9 cellular contexts compared by ENCODE assay signal in genomic region chr15:36810656-36811449, GRCh38.
DNase-seq lines count a peak whose midpoint lies in the region; ATAC-seq and TF ChIP-seq lines count a peak whose summit lies in the region.
"Had no signal": no experiment of that assay in that cellular context is flagged by ENCODE, and none has a peak within 500 bp of the region (broad histone marks: within the 10 kb centered on the region; RNA-seq: fewer than 3 reads in every experiment).

No MANE protein-coding gene starts in this region.

- H3K4me1 Mint-ChIP-seq in progenitor cell of endocrine pancreas (ENCODE audit: low read depth) (peaks cover 44% of the 10 kb centered on the region), immature natural killer cell (no peaks in the 10 kb centered on the region)

- H3K4me3 Mint-ChIP-seq in progenitor cell of endocrine pancreas (ENCODE audit: low read depth), result no peak overlapping the region
- H3K4me3 Mint-ChIP-seq in immature natural killer cell, result no peak overlapping the region

- H3K9me3 Mint-ChIP-seq in progenitor cell of endocrine pancreas (ENCODE audit: low read depth) (no peaks in the 10 kb centered on the region), immature natural killer cell (no peaks in the 10 kb centered on the region)

- TF ChIP-seq CTCF in astrocyte of the cerebellum (IDR thresholded peaks at IDR 0.05; ENCODE audit: low read depth, low read length, missing control alignments) (peak; percentile 35), progenitor cell of endocrine pancreas (IDR thresholded peaks at IDR 0.05; ENCODE audit: unreplicated experiment) (peak; percentile 51)

- H3K27ac Mint-ChIP-seq in progenitor cell of endocrine pancreas, result no peak overlapping the region
- H3K27ac Mint-ChIP-seq in immature natural killer cell, result no peak overlapping the region

- H3K4me3 ChIP-seq in astrocyte of the cerebellum (ENCODE audit: low read depth, low read length), result no peak overlapping the region

- in situ Hi-C loops in astrocyte of the cerebellum (cut with HindIII; ENCODE audit: low sequenced_read_pairs), result no loop called here

- H3K27me3 Mint-ChIP-seq in progenitor cell of endocrine pancreas (no peaks in the 10 kb centered on the region), immature natural killer cell (ENCODE audit: low read depth in 3 of 3) (peaks cover 0 to 2% (median 0%) of the 10 kb centered on the region in 3 donors)

- peak; percentile 61 for ATAC-seq in GM18909 (IDR thresholded peaks at IDR 0.05; ENCODE audit: poor library complexity, unreplicated experiment)
- peak; percentile 55 for ATAC-seq in HG03469 (IDR thresholded peaks at IDR 0.05; ENCODE audit: unreplicated experiment)
- no peak for ATAC-seq in GM21619 (IDR thresholded peaks at IDR 0.05; ENCODE audit: unreplicated experiment)

- DNase-seq in astrocyte of the cerebellum (ENCODE audit: low read depth), result no peak
- DNase-seq in progenitor cell of endocrine pancreas (ENCODE audit: low spot score, unreplicated experiment), result no peak
- no peak for DNase-seq in immature natural killer cell
- DNase-seq in RKO (ENCODE audit: low spot score), result no peak
- DNase-seq: activated CD4-positive, alpha-beta T cell treated with anti-CD3 and anti-CD28 coated beads, Interleukin-2, amount 50 U/mL, for 4 hours; cortex of kidney had no signal

- H3K36me3 Mint-ChIP-seq in progenitor cell of endocrine pancreas (ENCODE audit: insufficient read depth), result no peaks in the 10 kb centered on the region
- peaks cover 20 to 35% (median 24%) of the 10 kb centered on the region in 3 donors for H3K36me3 Mint-ChIP-seq in immature natural killer cell
